ENCODE assay signal across 27 cellular contexts in genomic region chr6:117568831-117569434, GRCh38.
"Had no signal": no experiment of that assay in that cellular context is flagged by ENCODE, and none has a peak within 500 bp of the region (broad histone marks: within the 10 kb centered on the region; RNA-seq: fewer than 3 reads in every experiment).

No MANE protein-coding gene starts in this region.

- DNase-seq: activated CD4-positive, alpha-beta memory T cell treated with anti-CD3 and anti-CD28 coated beads, Interleukin-2, amount 10 ng/mL, durations not matched to agents 7 days and 5 days; activated CD4-positive, alpha-beta T cell treated with anti-CD3 and anti-CD28 coated beads for 4 hours; activated CD4-positive, CD25-positive, alpha-beta regulatory T cell; activated effector memory CD4-positive, alpha-beta T cell treated with anti-CD3 and anti-CD28 coated beads, Interleukin-2, amount 50 U/mL, for 16 hours; activated naive CD4-positive, alpha-beta T cell treated with Interleukin-2 at 50 U/mL for 16 hours; amniotic stem cell; aorta; brain microvascular endothelial cell; central memory CD4-positive, alpha-beta T cell; Kasumi-1; KG1; MG63; MV-4-11; NCI-H1092; NCI-H1436 treated with DMSO at 0.1 percent for 48 hours; NCI-H1694 treated with DMSO at 0.1 percent for 48 hours; NCI-H2029; NCI-H345; NCI-H524 treated with DMSO at 0.1 percent for 48 hours; SHP77; SJCRH30; T1000; WERI-Rb-1 had no signal

- H3K9me3 Mint-ChIP-seq: activated CD4-positive, alpha-beta memory T cell treated with anti-CD3 and anti-CD28 coated beads, Interleukin-2, amount 10 ng/mL, durations not matched to agents 7 days and 5 days; activated naive CD4-positive, alpha-beta T cell treated with anti-CD3 and anti-CD28 coated beads, Interleukin-2, amount 50 U/mL, for 24 hours had no signal

- H3K9me3 ChIP-seq: MG63, SJCRH30 had no signal

- H3K4me3 Mint-ChIP-seq: activated CD4-positive, alpha-beta memory T cell treated with anti-CD3 and anti-CD28 coated beads, Interleukin-2, amount 10 ng/mL, durations not matched to agents 7 days and 5 days; activated naive CD4-positive, alpha-beta T cell treated with anti-CD3 and anti-CD28 coated beads, Interleukin-2, amount 50 U/mL, for 24 hours had no signal

- H3K27ac Mint-ChIP-seq: activated CD4-positive, alpha-beta memory T cell treated with anti-CD3 and anti-CD28 coated beads, Interleukin-2, amount 10 ng/mL, durations not matched to agents 7 days and 5 days; activated naive CD4-positive, alpha-beta T cell treated with anti-CD3 and anti-CD28 coated beads, Interleukin-2, amount 50 U/mL, for 24 hours had no signal

- FAIRE-seq: colon had no signal

- H3K4me3 ChIP-seq: MG63, SJCRH30, SK-N-MC had no signal

- H3K27ac ChIP-seq: brain microvascular endothelial cell, SJCRH30, SK-N-MC, WERI-Rb-1 had no signal

- H3K27me3 ChIP-seq: brain microvascular endothelial cell, MG63, SJCRH30 had no signal

- ATAC-seq: Panc1 had no signal

- H3K27me3 Mint-ChIP-seq: activated CD4-positive, alpha-beta memory T cell treated with anti-CD3 and anti-CD28 coated beads, Interleukin-2, amount 10 ng/mL, durations not matched to agents 7 days and 5 days; activated naive CD4-positive, alpha-beta T cell treated with anti-CD3 and anti-CD28 coated beads, Interleukin-2, amount 50 U/mL, for 24 hours had no signal
